In the genomic region with DNA sequence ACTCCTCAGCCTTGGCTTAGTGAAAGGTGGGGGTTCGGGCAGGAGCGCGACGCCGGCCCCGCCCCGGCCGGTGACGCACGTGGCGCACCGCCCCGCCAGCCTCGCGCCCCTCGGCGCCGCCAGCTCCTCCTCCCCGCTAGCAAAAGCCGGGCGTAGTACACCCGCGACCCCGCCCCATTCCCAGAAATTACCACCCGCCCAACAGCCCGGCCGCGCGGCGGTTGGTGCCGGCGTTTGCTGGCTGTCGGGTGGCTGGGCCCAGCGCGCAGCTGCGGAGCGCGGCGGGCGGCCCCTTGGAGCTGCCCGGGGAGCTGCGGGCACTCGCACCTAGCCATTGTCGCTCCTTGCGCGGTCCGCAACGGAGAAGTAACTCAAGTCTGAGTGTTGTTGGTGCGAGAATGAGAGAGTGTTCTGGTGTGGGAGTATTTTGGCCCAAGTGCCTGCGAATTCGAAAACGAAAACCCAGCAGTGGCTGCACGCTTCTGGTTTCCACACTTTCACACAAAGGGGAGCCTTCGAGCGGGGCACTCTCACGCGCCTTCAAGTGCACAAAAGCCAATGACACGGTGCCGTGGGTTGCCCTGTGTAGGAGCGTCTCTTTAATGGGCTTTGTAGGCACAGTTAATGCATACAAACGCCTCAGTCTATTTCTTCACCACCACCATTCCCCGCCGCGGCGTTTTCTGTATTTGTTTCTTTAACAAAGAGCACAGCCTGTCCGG, we compare ENCODE assay signal across 8 cellular contexts. TPM values are rescaled to one million over a fixed set of nuclear protein-coding genes. Genes with fewer than 3 reads are reported as not detected.
DNase-seq lines count a peak whose midpoint lies in the region; ATAC-seq and TF ChIP-seq lines count a peak whose summit lies in the region.

No MANE protein-coding gene starts in this region.

- intact Hi-C loops in adrenal gland (cut with DNase I): loop anchor here (10.0 kb wide), 2 partner anchors 73 to 143 kb away; no protein-coding TSS in a partner anchor
- intact Hi-C loops in left cardiac atrium (cut with DNase I): loop anchor here in 1 of 2 donors (5.0 kb wide), 2 partner anchors 81 to 124 kb away; a partner anchor contains a TSS
- intact Hi-C loops in prostate gland (cut with DNase I): loop anchor here (2.0 kb wide), 2 partner anchors 95 to 117 kb away; no protein-coding TSS in a partner anchor

- H3K4me1 ChIP-seq in adrenal gland (replicated peaks in 1 of 2) (peaks cover 7 to 21% of the 10 kb centered on the region in 2 donors), prostate gland (replicated peaks) (no peaks in the 10 kb centered on the region)

- H3K36me3 ChIP-seq in adrenal gland (replicated peaks in 1 of 2) (no peaks in the 10 kb centered on the region), prostate gland (no peaks in the 10 kb centered on the region)

- H3K4me3 ChIP-seq in adrenal gland (peak overlapping the region; percentile 66 to 94 (median 94)), prostate gland (peak overlapping the region; percentile 97)

- H3K9me3 ChIP-seq in adrenal gland (replicated peaks in 1 of 3) (no peaks in the 10 kb centered on the region), prostate gland (no peaks in the 10 kb centered on the region)

- TF ChIP-seq POLR2A in GM15510 (IDR thresholded peaks at IDR 0.05; ENCODE audit: borderline replicate concordance, extremely low read depth, insufficient read length) (peak; percentile 59), adrenal gland (IDR thresholded peaks at IDR 0.05) (peak; percentile 93 to 98), prostate gland (IDR thresholded peaks at IDR 0.05) (peak; percentile 93)

- WGBS in adrenal gland, 4 donors: 0 to 1% (median 0%) methylated on average over 17 to 66 of the region's 66 CpGs
- WGBS in prostate gland: under 1% methylated on average over 63 of the region's 66 CpGs

- H3K27me3 ChIP-seq in adrenal gland (no peaks in the 10 kb centered on the region), prostate gland (replicated peaks; ENCODE audit: insufficient read depth) (no peaks in the 10 kb centered on the region)

- peak; percentile 65 for ATAC-seq in HG02870 (IDR thresholded peaks at IDR 0.05; ENCODE audit: unreplicated experiment)
- peak; percentile 89 to 90 for ATAC-seq in left cardiac atrium

- TF ChIP-seq CTCF in adrenal gland (IDR thresholded peaks at IDR 0.05): peak in 2 of 6 experiments; percentile 18 to 24
- TF ChIP-seq CTCF in prostate gland (IDR thresholded peaks at IDR 0.05): peak in 2 of 4 experiments; percentile 6 to 20

- peak overlapping the region; percentile 93 to 100 (median 99) for H3K27ac ChIP-seq in adrenal gland
- H3K27ac ChIP-seq in prostate gland: peak overlapping the region; percentile 100

- DNase-seq in NCI-H1436 treated with DMSO at 0.1 percent for 48 hours (lab: John Stamatoyannopoulos, UW) (peak; percentile 49), T follicular helper cell (ENCODE audit: low read depth) (peak; percentile 85), adrenal gland (peak; percentile 96 to 97 (median 96)), left cardiac atrium (peak; percentile 97), prostate gland (ENCODE audit: low spot score) (peak; percentile 95), ureter (ENCODE audit: low spot score) (peak; percentile 97)

RNA-seq across cellular contexts. Expression of a gene that starts 1.0 kb away (rescaled TPM):
- total RNA-seq in adrenal gland: 10 to 100 TPM; 14.0 to 46.9 (median 33.8) TPM
- polyA plus RNA-seq in adrenal gland: 10 to 100 TPM; 14.8 to 20.7 (median 15.9) TPM
- total RNA-seq in left cardiac atrium: 10 to 100 TPM; 34.1 to 34.2 TPM
- total RNA-seq in prostate gland: 10 to 100 TPM; 53.2 to 61.7 TPM
- total RNA-seq in ureter: 59.7 TPM

Comparison
In these comparisons a context has a peak if more than half of its experiments do, and no peak if none do; other contexts are left out.
1. Peak in every context shown above with its lines: DNase-seq, ATAC-seq, H3K4me3 ChIP-seq and H3K27ac ChIP-seq.